ENCODE assay signal across 7 cellular contexts in genomic region chr11:43619863-43620505, GRCh38.
"Had no signal": no experiment of that assay in that cellular context is flagged by ENCODE, and none has a peak within 500 bp of the region (broad histone marks: within the 10 kb centered on the region; RNA-seq: fewer than 3 reads in every experiment).

No MANE protein-coding gene starts in this region.

- DNase-seq: GOT3, H9, HCEC 1CT, Karpas-422, KBM-7 had no signal

- H3K4me2 ChIP-seq: KMS-11 had no signal

- FAIRE-seq: HTR-8/SVneo had no signal

- H3K27ac ChIP-seq: KMS-11 had no signal

- H3K9ac ChIP-seq: KMS-11 had no signal
